23 cellular contexts compared by ENCODE assay signal in the genomic region with DNA sequence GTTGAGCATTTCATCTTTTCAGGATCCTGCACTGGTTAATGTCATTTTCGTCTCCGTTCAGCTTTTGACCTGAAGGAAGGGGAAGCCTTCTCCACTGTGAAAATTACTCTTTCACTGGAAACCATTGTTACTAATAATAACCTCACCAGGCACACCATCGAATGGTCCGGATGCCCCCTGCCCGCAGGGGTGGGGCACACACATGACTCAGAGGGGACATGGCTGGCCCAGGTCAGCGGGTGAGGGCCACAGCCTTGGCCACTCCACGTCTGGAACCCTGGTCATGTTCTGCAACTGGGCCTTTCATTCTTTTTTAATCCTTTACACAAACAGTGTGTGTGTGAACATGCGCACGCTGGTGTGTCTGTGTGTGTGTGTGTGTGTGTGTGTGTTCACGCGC.
DNase-seq lines count a peak whose midpoint lies in the region; ATAC-seq and TF ChIP-seq lines count a peak whose summit lies in the region.
"Had no signal": no experiment of that assay in that cellular context is flagged by ENCODE, and none has a peak within 500 bp of the region (broad histone marks: within the 10 kb centered on the region; RNA-seq: fewer than 3 reads in every experiment).

No MANE protein-coding gene starts in this region.

- H3K9me3 Mint-ChIP-seq in brain, result peaks cover 0 to 8% (median 0%) of the 10 kb centered on the region in 5 experiments
- H3K9me3 Mint-ChIP-seq in nephron progenitor cell, result peaks cover 28% of the 10 kb centered on the region
- H3K9me3 Mint-ChIP-seq: activated T-cell treated with anti-CD3 and anti-CD28 coated beads, Interleukin-2, amount 50 U/mL, for 24 hours had no signal

- H3K27ac Mint-ChIP-seq in brain (peak overlapping the region in 4 of 5 experiments; percentile 19 to 93 (median 77)), nephron progenitor cell (no peak overlapping the region)
- H3K27ac Mint-ChIP-seq: activated CD8-positive, alpha-beta T cell treated with anti-CD3 and anti-CD28 coated beads, Interleukin-2, amount 10 ng/mL, durations not matched to agents 7 days and 5 days; activated T-cell treated with anti-CD3 and anti-CD28 coated beads, Interleukin-2, amount 50 U/mL, for 24 hours had no signal

- intact Hi-C loops in uterus (cut with DNase I; ENCODE audit: low total_unique reads) (no loop called here), prostate gland (cut with DNase I) (loop anchor here (2.0 to 10.0 kb wide), 3 partner anchors 107 to 249 kb away; no protein-coding TSS in a partner anchor)

- H3K36me3 ChIP-seq in uterus (no peaks in the 10 kb centered on the region), prostate gland (no peaks in the 10 kb centered on the region)
- H3K36me3 ChIP-seq: neutrophil had no signal

- H3K4me3 ChIP-seq in uterus, result no peak overlapping the region
- H3K4me3 ChIP-seq in prostate gland, result no peak overlapping the region
- H3K4me3 ChIP-seq: testis had no signal

- H3K4me1 Mint-ChIP-seq in brain (peaks cover 87% of the 10 kb centered on the region), nephron progenitor cell (peaks cover 72% of the 10 kb centered on the region)

- H3K9me3 ChIP-seq in uterus (no peaks in the 10 kb centered on the region), prostate gland (no peaks in the 10 kb centered on the region)
- H3K9me3 ChIP-seq: neutrophil, testis had no signal

- DNase-seq in NCI-H2227 (lab: John Stamatoyannopoulos, UW; ENCODE audit: unreplicated experiment) (peak; percentile 49), NCI-H2227 treated with DMSO at 0.1 percent for 48 hours (lab: John Stamatoyannopoulos, UW) (no peak), nephron progenitor cell (no peak), uterus (no peak), NCI-H2196 (lab: John Stamatoyannopoulos, UW; ENCODE audit: unreplicated experiment) (no peak), prostate gland (ENCODE audit: low spot score) (no peak)
- DNase-seq: activated CD4-positive, CD25-positive, alpha-beta regulatory T cell; activated CD8-positive, alpha-beta T cell treated with anti-CD3 and anti-CD28 coated beads, Interleukin-2, amount 10 ng/mL, durations not matched to agents 7 days and 5 days; activated naive CD4-positive, alpha-beta T cell treated with Interleukin-2 at 50 U/mL for 16 hours; activated T-cell treated with anti-CD3 and anti-CD28 coated beads, Interleukin-2, amount 50 U/mL, for 24 hours; C1 segment of cervical spinal cord; cerebellar nuclear complex; effector memory CD4-positive, alpha-beta T cell; NCI-H226; retina; RPMI8226; stimulated activated CD4-positive, alpha-beta T cell treated with anti-CD3 and anti-CD28 coated beads, Interleukin-15, amount 100 ng/mL, for 24 hours; T-helper 9 cell had no signal

- H3K27ac ChIP-seq in uterus (peak overlapping the region; percentile 39 to 68), prostate gland (no peak overlapping the region)
- H3K27ac ChIP-seq: 22Rv1, neutrophil, testis had no signal

- H3K27me3 ChIP-seq in uterus (no peaks in the 10 kb centered on the region), prostate gland (replicated peaks; ENCODE audit: insufficient read depth) (no peaks in the 10 kb centered on the region)
- H3K27me3 ChIP-seq: neutrophil, testis had no signal

- no peaks in the 10 kb centered on the region for H3K4me1 ChIP-seq in uterus
- no peaks in the 10 kb centered on the region for H3K4me1 ChIP-seq in prostate gland (replicated peaks)
- H3K4me1 ChIP-seq: testis had no signal

- 51% methylated on average over 11 of the region's 11 CpGs for WGBS in prostate gland

- TF ChIP-seq CTCF in brain (conservative IDR thresholded peaks at IDR 0.05) (no peak), nephron progenitor cell (IDR thresholded peaks at IDR 0.05) (no peak), uterus (IDR thresholded peaks at IDR 0.05) (no peak), prostate gland (IDR thresholded peaks at IDR 0.05) (no peak)

- peaks cover 13% of the 10 kb centered on the region for H3K27me3 Mint-ChIP-seq in brain
- H3K27me3 Mint-ChIP-seq in nephron progenitor cell (ENCODE audit: low read depth, poor library complexity), result peaks cover 64% of the 10 kb centered on the region

- H3K4me3 Mint-ChIP-seq in brain, result peak overlapping the region in 4 of 5 experiments; percentile 34 to 76 (median 62)
- peak overlapping the region; percentile 40 for H3K4me3 Mint-ChIP-seq in nephron progenitor cell
- H3K4me3 Mint-ChIP-seq: activated CD8-positive, alpha-beta T cell treated with anti-CD3 and anti-CD28 coated beads, Interleukin-2, amount 10 ng/mL, durations not matched to agents 7 days and 5 days; activated T-cell treated with anti-CD3 and anti-CD28 coated beads, Interleukin-2, amount 50 U/mL, for 24 hours had no signal

- H3K36me3 Mint-ChIP-seq in brain (no peaks in the 10 kb centered on the region), nephron progenitor cell (ENCODE audit: low read depth) (no peaks in the 10 kb centered on the region)

- TF ChIP-seq POLR2A in uterus (IDR thresholded peaks at IDR 0.05) (no peak), prostate gland (IDR thresholded peaks at IDR 0.05) (no peak)

- ATAC-seq in GM21786 (IDR thresholded peaks at IDR 0.05; ENCODE audit: unreplicated experiment), result no peak
- ATAC-seq: activated CD8-positive, alpha-beta T cell treated with anti-CD3 and anti-CD28 coated beads, Interleukin-2, amount 10 ng/mL, durations not matched to agents 7 days and 5 days had no signal

Comparison
In these comparisons a context has a peak if more than half of its experiments do, and no peak if none do; other contexts are left out.
1. H3K27ac ChIP-seq: peak in uterus (2 of 2); none in prostate gland (0 of 2).